ENCODE assay signal across 8 cellular contexts in genomic region chr18:54261894-54262293, GRCh38. TPM values are rescaled to one million over a fixed set of nuclear protein-coding genes. Genes with fewer than 3 reads are reported as not detected.
A peak's percentile ranks its signal among the peaks of the same experiment; 100 is the strongest.
DNase-seq lines count a peak whose midpoint lies in the region; ATAC-seq and TF ChIP-seq lines count a peak whose summit lies in the region.

No MANE protein-coding gene starts in this region.

- DNase-seq in OCI-LY7 (ENCODE audit: low spot score) (peak; percentile 39), spleen (no peak), GM19240 (ENCODE audit: insufficient read length, low spot score) (no peak), posterior cingulate gyrus (no peak), testis (no peak), AG20443 (ENCODE audit: low spot score) (no peak)

- intact Hi-C loops in OCI-LY7 (cut with micrococcal nuclease; ENCODE audit: unreplicated experiment) (no loop called here), spleen (cut with DNase I; ENCODE audit: low total_unique reads) (no loop called here), posterior cingulate gyrus (cut with DNase I) (no loop called here), testis (cut with DNase I; ENCODE audit: low total_unique reads) (no loop called here)

- 45 to 52% (median 49%) methylated on average over 3 of the region's 3 CpGs for WGBS in spleen, 5 donors
- 64 to 67% methylated on average over 3 of the region's 3 CpGs for WGBS in testis, 2 donors

- ATAC-seq in GM18867 (IDR thresholded peaks at IDR 0.05; ENCODE audit: unreplicated experiment) (peak; percentile 74), HG02678 (IDR thresholded peaks at IDR 0.05; ENCODE audit: unreplicated experiment) (peak; percentile 78)

- H3K4me2 ChIP-seq in OCI-LY7 (ENCODE audit: low read length): peak overlapping the region; percentile 33

- H3K4me3 ChIP-seq in OCI-LY7 (ENCODE audit: low read depth, low read length, poor library complexity, severe bottlenecking): no peak overlapping the region
- H3K4me3 ChIP-seq in spleen: no peak overlapping the region
- H3K4me3 ChIP-seq in testis: no peak overlapping the region

- no peaks in the 10 kb centered on the region for H3K9me2 ChIP-seq in OCI-LY7 (ENCODE audit: insufficient read depth, low read length)

- no peaks in the 10 kb centered on the region for H3K79me2 ChIP-seq in OCI-LY7 (ENCODE audit: insufficient read depth, low read depth, low read length)

- TF ChIP-seq CTCF in OCI-LY7 (conservative IDR thresholded peaks at IDR 0.05; ENCODE audit: low read length): no peak
- TF ChIP-seq CTCF in spleen (IDR thresholded peaks at IDR 0.05 in 8 of 11, conservative IDR thresholded peaks at IDR 0.05 in 3 of 11): no peak
- no peak for TF ChIP-seq CTCF in testis (IDR thresholded peaks at IDR 0.05)

- CTCF ChIA-PET in OCI-LY7 (lab: Charles Lee; ENCODE audit: unreplicated experiment): no interaction called here

- peaks cover 48% of the 10 kb centered on the region for H3K4me1 ChIP-seq in OCI-LY7 (ENCODE audit: insufficient read depth, low read length, poor library complexity, severe bottlenecking)
- H3K4me1 ChIP-seq in spleen: peaks cover 0 to 72% (median 35%) of the 10 kb centered on the region in 6 donors
- peaks cover 6% of the 10 kb centered on the region for H3K4me1 ChIP-seq in testis

- H3K27ac ChIP-seq in OCI-LY7 (ENCODE audit: low read depth, low read length, poor library complexity, severe bottlenecking) (peak overlapping the region; percentile 28), spleen (peak overlapping the region; percentile 39 to 87 (median 78)), testis (peak overlapping the region in 1 of 2 donors; percentile 5)

- TF ChIP-seq POLR2A in spleen (IDR thresholded peaks at IDR 0.05): no peak
- TF ChIP-seq POLR2A in testis (IDR thresholded peaks at IDR 0.05): no peak

- peak overlapping the region; percentile 95; the same call in 1 of the 2 replicates for H2AFZ ChIP-seq in OCI-LY7 (ENCODE audit: low read length)

- POLR2A ChIA-PET in OCI-LY7 (lab: Charles Lee): interaction anchor here (0.6 to 1.0 kb wide), 2 partner anchors 10 kb away, joined by 3 to 4 read pairs; no protein-coding TSS in a partner anchor

- H3K36me3 ChIP-seq in OCI-LY7 (ENCODE audit: insufficient read depth, low read length) (no peaks in the 10 kb centered on the region), spleen (no peaks in the 10 kb centered on the region), testis (ENCODE audit: low read depth, missing control alignments) (no peaks in the 10 kb centered on the region)

- no TSS peak for BruUV-seq in OCI-LY7 (replicated peaks; lab: Mats Ljungman, UMichigan)

- H3K27me3 ChIP-seq in spleen (replicated peaks in 1 of 7) (no peaks in the 10 kb centered on the region), testis (no peaks in the 10 kb centered on the region)

- H3K9me3 ChIP-seq in OCI-LY7 (ENCODE audit: low read length) (no peaks in the 10 kb centered on the region), spleen (no peaks in the 10 kb centered on the region), testis (no peaks in the 10 kb centered on the region)

- no peaks in the 10 kb centered on the region for H4K20me1 ChIP-seq in OCI-LY7 (ENCODE audit: insufficient read depth, low read length)

RNA-seq across cellular contexts. Expression of gene POLI, which starts 7.4 kb away (rescaled TPM):
- total RNA-seq in OCI-LY7 (2014; rRNA removed; shearing (Covaris generic)): 8.9 and 15.1 TPM in 2 replicates
- total RNA-seq in OCI-LY7 (2022) (19.0 and 24.5 TPM in 2 replicates), spleen (10 to 100 TPM; 23.5 to 44.5 (median 37.5) TPM), testis (10 to 100 TPM; 91.7 to 93.7 TPM)
- polyA plus RNA-seq in spleen (10 to 100 TPM; 12.2 to 16.6 (median 15.3) TPM), testis (ENCODE audit: insufficient read depth, low read depth, low replicate concordance) (56.5 TPM)

RNA-seq across cellular contexts. Expression of gene MBD2, which starts 37.4 kb away (rescaled TPM):
- total RNA-seq in OCI-LY7 (2014; rRNA removed; shearing (Covaris generic)): 30.5 and 39.2 TPM in 2 replicates
- 171 and 176 TPM in 2 replicates for total RNA-seq in OCI-LY7 (2022)
- 100 to 1,000 TPM in 4 of 7 donors, 10 to 100 TPM in 3; 40.7 to 119 (median 109) TPM for total RNA-seq in spleen
- polyA plus RNA-seq in spleen: 10 to 100 TPM; 42.4 to 53.0 (median 45.7) TPM
- 10 to 100 TPM; 59.1 to 66.9 TPM for total RNA-seq in testis
- 106 TPM for polyA plus RNA-seq in testis (ENCODE audit: insufficient read depth, low read depth, low replicate concordance)
